Comparison of ENCODE assay signal across 1 cellular context in genomic region chr9:76365028-76365427, GRCh38.
A peak's percentile ranks its signal among the peaks of the same experiment; 100 is the strongest.
TF ChIP-seq lines count a peak whose summit lies in the region.

No MANE protein-coding gene starts in this region.

TF ChIP-seq in H1, 55 proteins besides CTCF, POLR2A, EP300 and RAD21:
- TF ChIP-seq RBBP5 (IDR thresholded peaks at IDR 0.05; ENCODE audit: borderline replicate concordance, low read depth, low read length): no peak
- no peak for TF ChIP-seq TAF7 (optimal IDR thresholded peaks at IDR 0.05; ENCODE audit: borderline replicate concordance, low read depth, low read length)
- no peak for TF ChIP-seq KDM1A (IDR thresholded peaks at IDR 0.05; ENCODE audit: borderline replicate concordance, low read length)
- no peak for TF ChIP-seq PHF8 (conservative IDR thresholded peaks at IDR 0.05; ENCODE audit: low read depth, low read length)
- TF ChIP-seq CHD7 (IDR thresholded peaks at IDR 0.05; ENCODE audit: insufficient replicate concordance, low read length): no peak
- TF ChIP-seq CHD1 (IDR thresholded peaks at IDR 0.05; ENCODE audit: low read depth, low read length): no peak
- peak; percentile 59; the same call in 1 of the 2 replicates for TF ChIP-seq JUND (IDR thresholded peaks at IDR 0.05; ENCODE audit: low read length)
- no peak for TF ChIP-seq ASH2L (IDR thresholded peaks at IDR 0.05; ENCODE audit: low read length)
- no peak for TF ChIP-seq BACH1 (IDR thresholded peaks at IDR 0.05; ENCODE audit: low read length)
TF ChIP-seq in H1: peak in this region for 1.
